Comparison of ENCODE assay signal across 15 cellular contexts in genomic region chr11:44618561-44619425, GRCh38. TPM values are rescaled to one million over a fixed set of nuclear protein-coding genes. Genes with fewer than 3 reads are reported as not detected.
A peak's percentile ranks its signal among the peaks of the same experiment; 100 is the strongest.
DNase-seq lines count a peak whose midpoint lies in the region; ATAC-seq and TF ChIP-seq lines count a peak whose summit lies in the region.
"Had no signal": no experiment of that assay in that cellular context is flagged by ENCODE, and none has a peak within 500 bp of the region (broad histone marks: within the 10 kb centered on the region; RNA-seq: fewer than 3 reads in every experiment).

No MANE protein-coding gene starts in this region.

- H3K4me3 ChIP-seq in H7 (ENCODE audit: insufficient read depth, low read depth, low read length): no peak overlapping the region
- H3K4me3 ChIP-seq in right cardiac atrium (ENCODE audit: low read length): no peak overlapping the region
- H3K4me3 ChIP-seq in spleen: no peak overlapping the region
- H3K4me3 ChIP-seq: breast epithelium had no signal

- H3K4me3 Mint-ChIP-seq in activated CD4-positive, alpha-beta T cell treated with anti-CD3 and anti-CD28 coated beads, Interleukin-2, amount 10 ng/mL, durations not matched to agents 24 days and 14 days: no peak overlapping the region

- no peak overlapping the region for H3K27ac Mint-ChIP-seq in activated CD4-positive, alpha-beta T cell treated with anti-CD3 and anti-CD28 coated beads, Interleukin-2, amount 10 ng/mL, durations not matched to agents 24 days and 14 days

- H3K9me3 Mint-ChIP-seq in activated CD4-positive, alpha-beta T cell treated with anti-CD3 and anti-CD28 coated beads, Interleukin-2, amount 10 ng/mL, durations not matched to agents 24 days and 14 days: no peaks in the 10 kb centered on the region

- no peak for TF ChIP-seq POLR2A in spleen (IDR thresholded peaks at IDR 0.05)

- peak; percentile 1 for DNase-seq in activated CD4-positive, alpha-beta T cell treated with anti-CD3 and anti-CD28 coated beads for 48 hours
- DNase-seq in activated CD4-positive, alpha-beta T cell treated with anti-CD3 and anti-CD28 coated beads, Interleukin-2, amount 10 ng/mL, durations not matched to agents 24 days and 14 days: no peak
- peak; percentile 28 for DNase-seq in H7
- peak in 2 of 3 donors; percentile 48 for DNase-seq in right cardiac atrium
- peak; percentile 68 for DNase-seq in spleen
- no peak for DNase-seq in COR-L47 (lab: John Stamatoyannopoulos, UW)
- DNase-seq: DMS79 treated with DMSO at 0.1 percent for 48 hours; effector CD8-positive, alpha-beta T cell; KBM-7; NCI-H1105; NCI-H2171 had no signal

- intact Hi-C loops in activated CD4-positive, alpha-beta T cell treated with anti-CD3 and anti-CD28 coated beads, Interleukin-2, amount 10 ng/mL, durations not matched to agents 24 days and 14 days (cut with micrococcal nuclease): no loop called here
- intact Hi-C loops in right cardiac atrium (cut with DNase I): no loop called here
- intact Hi-C loops in spleen (cut with DNase I; ENCODE audit: low total_unique reads): no loop called here

- H3K36me3 ChIP-seq in H7 (replicated peaks; ENCODE audit: control insufficient read depth, insufficient read depth, low read length) (no peaks in the 10 kb centered on the region), spleen (peaks cover 0 to 91% (median 32%) of the 10 kb centered on the region in 6 donors)

- peaks cover 41% of the 10 kb centered on the region for H3K4me1 Mint-ChIP-seq in activated CD4-positive, alpha-beta T cell treated with anti-CD3 and anti-CD28 coated beads, Interleukin-2, amount 10 ng/mL, durations not matched to agents 24 days and 14 days

- H3K36me3 Mint-ChIP-seq in activated CD4-positive, alpha-beta T cell treated with anti-CD3 and anti-CD28 coated beads, Interleukin-2, amount 10 ng/mL, durations not matched to agents 24 days and 14 days (ENCODE audit: low read depth): peaks cover 75% of the 10 kb centered on the region

- H3K27me3 ChIP-seq in H7 (ENCODE audit: control insufficient read depth, insufficient read depth, low read length) (no peaks in the 10 kb centered on the region; the same call in 1 of the 2 replicates), right cardiac atrium (ENCODE audit: control insufficient read depth, insufficient read depth) (no peaks in the 10 kb centered on the region), spleen (replicated peaks in 1 of 7) (no peaks in the 10 kb centered on the region)
- H3K27me3 ChIP-seq: breast epithelium had no signal

- H3K4me1 ChIP-seq in right cardiac atrium (ENCODE audit: control insufficient read depth, insufficient read depth, low read length) (peaks cover 3% of the 10 kb centered on the region), spleen (peaks cover 19 to 64% (median 53%) of the 10 kb centered on the region in 6 donors)
- H3K4me1 ChIP-seq: breast epithelium had no signal

- TF ChIP-seq CTCF in spleen (IDR thresholded peaks at IDR 0.05 in 8 of 11, conservative IDR thresholded peaks at IDR 0.05 in 3 of 11): no peak

- WGBS in right cardiac atrium: 96% methylated on average over 22 of the region's 22 CpGs
- 88 to 97% (median 95%) methylated on average over 13 to 22 of the region's 22 CpGs for WGBS in spleen, 5 donors

- H3K27me3 Mint-ChIP-seq in activated CD4-positive, alpha-beta T cell treated with anti-CD3 and anti-CD28 coated beads, Interleukin-2, amount 10 ng/mL, durations not matched to agents 24 days and 14 days: no peaks in the 10 kb centered on the region

- no peaks in the 10 kb centered on the region for H3K9me3 ChIP-seq in right cardiac atrium (ENCODE audit: control insufficient read depth, low read length)
- H3K9me3 ChIP-seq in spleen: no peaks in the 10 kb centered on the region
- H3K9me3 ChIP-seq: breast epithelium had no signal

- ATAC-seq in right cardiac atrium (no peak), GM19351 (IDR thresholded peaks at IDR 0.05; ENCODE audit: unreplicated experiment) (no peak), HG03095 (IDR thresholded peaks at IDR 0.05; ENCODE audit: unreplicated experiment) (no peak)

- H3K27ac ChIP-seq in right cardiac atrium (ENCODE audit: low read length) (no peak overlapping the region), spleen (no peak overlapping the region)
- H3K27ac ChIP-seq: breast epithelium, HL-60 had no signal

RNA-seq across cellular contexts. Expression of gene CD82, which starts 53.3 kb away (rescaled TPM):
- 448 and 469 TPM in 2 replicates for total RNA-seq in activated CD4-positive, alpha-beta T cell treated with anti-CD3 and anti-CD28 coated beads, Interleukin-2, amount 10 ng/mL, durations not matched to agents 24 days and 14 days
- 1.3 and 2.5 TPM in 2 replicates for total RNA-seq in H7 (2014; rRNA removed; shearing (Covaris generic))
- total RNA-seq in right cardiac atrium (10 to 100 TPM; 16.7 to 33.6 (median 27.3) TPM), spleen (100 to 1,000 TPM in 4 of 7 donors, 10 to 100 TPM in 3; 65.3 to 174 (median 125) TPM)
- polyA plus RNA-seq in right cardiac atrium (23.8 TPM), spleen (100 to 1,000 TPM in 1 of 3 donors, 10 to 100 TPM in 2; 27.8 to 111 (median 35.3) TPM)

Comparison
In these comparisons a context has a peak if more than half of its experiments do, and no peak if none do; other contexts are left out.
1. DNase-seq: peak in activated CD4-positive, alpha-beta T cell treated with anti-CD3 and anti-CD28 coated beads for 48 hours (single experiment), H7 (single experiment), right cardiac atrium (2 of 3) and spleen (single experiment); none in activated CD4-positive, alpha-beta T cell treated with anti-CD3 and anti-CD28 coated beads, Interleukin-2, amount 10 ng/mL, durations not matched to agents 24 days and 14 days (single experiment) and COR-L47 (single experiment).